In the genomic region with DNA sequence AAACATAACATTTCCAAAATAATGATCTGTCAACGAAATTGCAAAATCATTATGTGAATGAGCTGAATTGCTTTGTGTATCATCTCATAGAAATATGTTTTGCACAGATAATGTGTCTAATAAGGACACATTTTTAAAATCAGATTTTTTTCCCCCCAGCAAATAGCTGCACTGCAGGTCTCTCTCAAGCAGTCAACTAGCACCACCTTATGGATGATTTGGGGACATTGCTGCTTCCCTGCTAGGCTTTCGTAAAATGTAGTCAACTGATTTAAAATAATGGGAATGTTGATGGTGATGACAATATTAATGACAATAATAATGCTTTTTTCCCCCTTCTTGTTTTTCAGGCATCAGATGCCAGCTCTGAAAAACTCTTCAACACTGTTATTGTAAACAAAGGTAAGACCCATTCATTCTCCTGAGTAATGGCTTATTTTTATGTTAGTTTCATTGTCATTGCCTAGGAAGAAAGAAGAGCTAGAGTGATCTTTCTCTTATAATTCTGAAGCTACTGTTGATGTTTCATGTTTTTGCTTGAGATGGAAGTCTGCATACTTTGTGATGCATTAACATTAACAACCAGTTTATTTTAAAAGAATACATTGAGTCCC, we compare ENCODE assay signal across 9 cellular contexts.
DNase-seq lines count a peak whose midpoint lies in the region; ATAC-seq, FAIRE-seq and TF ChIP-seq lines count a peak whose summit lies in the region.
"Had no signal": no experiment of that assay in that cellular context is flagged by ENCODE, and none has a peak within 500 bp of the region (broad histone marks: within the 10 kb centered on the region; RNA-seq: fewer than 3 reads in every experiment).

No MANE protein-coding gene starts in this region.

- H3K36me3 Mint-ChIP-seq in activated CD4-positive, alpha-beta T cell treated with anti-CD3 and anti-CD28 coated beads for 36 hours (ENCODE audit: low read depth), result no peaks in the 10 kb centered on the region
- no peaks in the 10 kb centered on the region for H3K36me3 Mint-ChIP-seq in activated T-helper 1 cell treated with anti-CD3 and anti-CD28 coated beads, Interleukin-12 subunit alpha, Interleukin-12 subunit beta, Interleukin-2, Interleukin-4 antibody, amounts not matched to agents 30 ng/mL and 10 ng/mL and 1 ng/mL, durations not matched to agents 14 hours and 24 hours and 36 hours (ENCODE audit: low read depth)

- peaks cover 71% of the 10 kb centered on the region for H4K20me1 ChIP-seq in Loucy (ENCODE audit: insufficient read depth, low read length, poor library complexity, severe bottlenecking)

- H3F3A ChIP-seq in Loucy (ENCODE audit: low read depth), result 0 out of 2 replicates have a peak, but pooled peaks cover 4% of the 10 kb centered on the region

- no peaks in the 10 kb centered on the region for H3K9me3 Mint-ChIP-seq in activated CD4-positive, alpha-beta T cell treated with anti-CD3 and anti-CD28 coated beads for 36 hours (ENCODE audit: low read depth)
- no peaks in the 10 kb centered on the region for H3K9me3 Mint-ChIP-seq in activated T-helper 1 cell treated with anti-CD3 and anti-CD28 coated beads, Interleukin-12 subunit alpha, Interleukin-12 subunit beta, Interleukin-2, Interleukin-4 antibody, amounts not matched to agents 30 ng/mL and 10 ng/mL and 1 ng/mL, durations not matched to agents 14 hours and 24 hours and 36 hours
- H3K9me3 Mint-ChIP-seq: activated naive CD8-positive, alpha-beta T cell treated with anti-CD3 and anti-CD28 coated beads, Interleukin-2, amount 10 ng/mL, durations not matched to agents 7 days and 5 days had no signal

- H3K36me3 ChIP-seq in Loucy (ENCODE audit: insufficient read depth, low read length) (peaks cover 18% of the 10 kb centered on the region; the same call in 1 of the 2 replicates), SJCRH30 (peaks cover 36% of the 10 kb centered on the region), pancreas (no peaks in the 10 kb centered on the region)

- peaks cover 87% of the 10 kb centered on the region for H3K79me2 ChIP-seq in Loucy (ENCODE audit: insufficient read depth, low read length)

- H3K4me2 ChIP-seq in Loucy (ENCODE audit: low read depth, low read length, poor library complexity, severe bottlenecking), result peak overlapping the region; percentile 95

- peaks cover 5% of the 10 kb centered on the region for H3K27me3 ChIP-seq in Loucy (ENCODE audit: insufficient read depth, low read length, poor library complexity, severe bottlenecking)
- H3K27me3 ChIP-seq in SJCRH30, result no peaks in the 10 kb centered on the region
- H3K27me3 ChIP-seq in pancreas, result no peaks in the 10 kb centered on the region

- TF ChIP-seq CTCF in Loucy (conservative IDR thresholded peaks at IDR 0.05; ENCODE audit: low read length), result peak; percentile 97
- peak; percentile 92 for TF ChIP-seq CTCF in fibroblast of mammary gland (conservative IDR thresholded peaks at IDR 0.05; ENCODE audit: control insufficient read depth, insufficient read depth, low read depth, low read length)
- TF ChIP-seq CTCF in pancreas (IDR thresholded peaks at IDR 0.05), result peak; percentile 24 to 65 (median 62)

- peaks cover 70% of the 10 kb centered on the region for H3K4me1 ChIP-seq in Loucy (ENCODE audit: insufficient read depth, low read length, poor library complexity, severe bottlenecking)
- peaks cover 28% of the 10 kb centered on the region for H3K4me1 ChIP-seq in SJCRH30
- no peaks in the 10 kb centered on the region for H3K4me1 ChIP-seq in pancreas

- peaks cover 29% of the 10 kb centered on the region for H3K27me3 Mint-ChIP-seq in activated CD4-positive, alpha-beta T cell treated with anti-CD3 and anti-CD28 coated beads for 36 hours
- peaks cover 35% of the 10 kb centered on the region for H3K27me3 Mint-ChIP-seq in activated T-helper 1 cell treated with anti-CD3 and anti-CD28 coated beads, Interleukin-12 subunit alpha, Interleukin-12 subunit beta, Interleukin-2, Interleukin-4 antibody, amounts not matched to agents 30 ng/mL and 10 ng/mL and 1 ng/mL, durations not matched to agents 14 hours and 24 hours and 36 hours (ENCODE audit: insufficient read depth)

- no peak for ATAC-seq in activated CD4-positive, alpha-beta T cell treated with anti-CD3 and anti-CD28 coated beads for 36 hours
- ATAC-seq in pancreas (peak in 3 of 4 donors; percentile 32 to 40 (median 38)), GM18907 (IDR thresholded peaks at IDR 0.05; ENCODE audit: unreplicated experiment) (no peak)

- H3K9me2 ChIP-seq in Loucy (replicated peaks; ENCODE audit: low read depth, low read length), result no peaks in the 10 kb centered on the region

- no peak overlapping the region for H3K27ac Mint-ChIP-seq in activated CD4-positive, alpha-beta T cell treated with anti-CD3 and anti-CD28 coated beads for 36 hours
- H3K27ac Mint-ChIP-seq in activated T-helper 1 cell treated with anti-CD3 and anti-CD28 coated beads, Interleukin-12 subunit alpha, Interleukin-12 subunit beta, Interleukin-2, Interleukin-4 antibody, amounts not matched to agents 30 ng/mL and 10 ng/mL and 1 ng/mL, durations not matched to agents 14 hours and 24 hours and 36 hours, result no peak overlapping the region
- H3K27ac Mint-ChIP-seq: activated naive CD8-positive, alpha-beta T cell treated with anti-CD3 and anti-CD28 coated beads, Interleukin-2, amount 10 ng/mL, durations not matched to agents 7 days and 5 days had no signal

- POLR2A ChIA-PET in activated CD4-positive, alpha-beta T cell treated with anti-CD3 and anti-CD28 coated beads for 36 hours (lab: Charles Lee), result no interaction called here

- H2AFZ ChIP-seq in Loucy (ENCODE audit: low read length), result no peak overlapping the region

- 8 to 14% methylated on average over 2 of the region's 2 CpGs for WGBS in pancreas, 2 donors

- CTCF ChIA-PET in activated CD4-positive, alpha-beta T cell treated with anti-CD3 and anti-CD28 coated beads for 36 hours (lab: Charles Lee), result interaction anchor here (0.6 to 2.0 kb wide), 17 partner anchors 11 to 894 kb away, joined by 3 to 5 read pairs (median 3); no protein-coding TSS in a partner anchor

- FAIRE-seq in pancreas (lab: Jason Lieb, UNC), result peak; percentile 96

- no peak overlapping the region for H3K4me3 Mint-ChIP-seq in activated CD4-positive, alpha-beta T cell treated with anti-CD3 and anti-CD28 coated beads for 36 hours
- no peak overlapping the region for H3K4me3 Mint-ChIP-seq in activated T-helper 1 cell treated with anti-CD3 and anti-CD28 coated beads, Interleukin-12 subunit alpha, Interleukin-12 subunit beta, Interleukin-2, Interleukin-4 antibody, amounts not matched to agents 30 ng/mL and 10 ng/mL and 1 ng/mL, durations not matched to agents 14 hours and 24 hours and 36 hours
- H3K4me3 Mint-ChIP-seq: activated naive CD8-positive, alpha-beta T cell treated with anti-CD3 and anti-CD28 coated beads, Interleukin-2, amount 10 ng/mL, durations not matched to agents 7 days and 5 days had no signal

- H3K27ac ChIP-seq in SJCRH30, result no peak overlapping the region
- no peak overlapping the region for H3K27ac ChIP-seq in pancreas

- H3K4me1 Mint-ChIP-seq in activated CD4-positive, alpha-beta T cell treated with anti-CD3 and anti-CD28 coated beads for 36 hours, result peaks cover 12% of the 10 kb centered on the region
- H3K4me1 Mint-ChIP-seq in activated T-helper 1 cell treated with anti-CD3 and anti-CD28 coated beads, Interleukin-12 subunit alpha, Interleukin-12 subunit beta, Interleukin-2, Interleukin-4 antibody, amounts not matched to agents 30 ng/mL and 10 ng/mL and 1 ng/mL, durations not matched to agents 14 hours and 24 hours and 36 hours (ENCODE audit: low read depth), result peaks cover 7% of the 10 kb centered on the region

- H3K4me3 ChIP-seq in Loucy (ENCODE audit: low read length, poor library complexity, severe bottlenecking), result peak overlapping the region; percentile 79
- H3K4me3 ChIP-seq in SJCRH30, result no peak overlapping the region
- no peak overlapping the region for H3K4me3 ChIP-seq in fibroblast of mammary gland (ENCODE audit: control insufficient read depth, low read depth, low read length)
- H3K4me3 ChIP-seq in pancreas, result no peak overlapping the region

- intact Hi-C loops in activated CD4-positive, alpha-beta T cell treated with anti-CD3 and anti-CD28 coated beads for 36 hours (cut with DNase I, micrococcal nuclease), result loop anchor here (5.0 to 10.0 kb wide), 6 partner anchors 101 to 654 kb away; no protein-coding TSS in a partner anchor
- intact Hi-C loops in pancreas (cut with DNase I), result loop anchor here in 1 of 3 donors (10.0 kb wide), 1 partner anchor 504 kb away; no protein-coding TSS in a partner anchor
- intact Hi-C loops in activated T-helper 1 cell treated with anti-CD3 and anti-CD28 coated beads, Interleukin-12 subunit alpha, Interleukin-12 subunit beta, Interleukin-2, Interleukin-4 antibody, amounts not matched to agents 30 ng/mL and 10 ng/mL and 1 ng/mL, durations not matched to agents 14 hours and 24 hours and 36 hours (cut with micrococcal nuclease), result loop anchor here (5.0 kb wide), 3 partner anchors 51 to 241 kb away; no protein-coding TSS in a partner anchor

- no peak overlapping the region for H3K9ac ChIP-seq in Loucy (ENCODE audit: low read depth, low read length, poor library complexity, severe bottlenecking)

- DNase-seq in activated CD4-positive, alpha-beta T cell treated with anti-CD3 and anti-CD28 coated beads for 36 hours, result peak; percentile 32
- DNase-seq in activated CD4-positive, alpha-beta T cell treated with anti-CD3 and anti-CD28 coated beads for 1 hour, result no peak
- peak; percentile 51 to 82 for DNase-seq in SJCRH30
- DNase-seq in fibroblast of mammary gland (ENCODE audit: low read depth), result peak; percentile 76
- DNase-seq in pancreas, result peak in 2 of 6 donors; percentile 23 to 39
- no peak for DNase-seq in activated T-helper 1 cell treated with anti-CD3 and anti-CD28 coated beads, Interleukin-12 subunit alpha, Interleukin-12 subunit beta, Interleukin-2, Interleukin-4 antibody, amounts not matched to agents 30 ng/mL and 10 ng/mL and 1 ng/mL, durations not matched to agents 14 hours and 24 hours and 36 hours (ENCODE audit: low spot score)
- DNase-seq: activated naive CD8-positive, alpha-beta T cell treated with anti-CD3 and anti-CD28 coated beads, Interleukin-2, amount 10 ng/mL, durations not matched to agents 7 days and 5 days had no signal

- H3K9me3 ChIP-seq in Loucy (ENCODE audit: insufficient read depth, low read depth, low read length) (no peaks in the 10 kb centered on the region), SJCRH30 (replicated peaks) (no peaks in the 10 kb centered on the region), pancreas (no peaks in the 10 kb centered on the region)

Comparison
In these comparisons a context has a peak if more than half of its experiments do, and no peak if none do; other contexts are left out.
1. DNase-seq: peak in activated CD4-positive, alpha-beta T cell treated with anti-CD3 and anti-CD28 coated beads for 36 hours (single experiment), SJCRH30 (2 of 2) and fibroblast of mammary gland (single experiment); none in activated CD4-positive, alpha-beta T cell treated with anti-CD3 and anti-CD28 coated beads for 1 hour (single experiment) and activated T-helper 1 cell treated with anti-CD3 and anti-CD28 coated beads, Interleukin-12 subunit alpha, Interleukin-12 subunit beta, Interleukin-2, Interleukin-4 antibody, amounts not matched to agents 30 ng/mL and 10 ng/mL and 1 ng/mL, durations not matched to agents 14 hours and 24 hours and 36 hours (single experiment).
2. ATAC-seq: peak in pancreas (3 of 4); none in activated CD4-positive, alpha-beta T cell treated with anti-CD3 and anti-CD28 coated beads for 36 hours (single experiment) and GM18907 (single experiment).
3. Peak in every context shown above with its lines, with median percentiles within 50 percentile points of each other: CTCF ChIP-seq.